In the genomic region with DNA sequence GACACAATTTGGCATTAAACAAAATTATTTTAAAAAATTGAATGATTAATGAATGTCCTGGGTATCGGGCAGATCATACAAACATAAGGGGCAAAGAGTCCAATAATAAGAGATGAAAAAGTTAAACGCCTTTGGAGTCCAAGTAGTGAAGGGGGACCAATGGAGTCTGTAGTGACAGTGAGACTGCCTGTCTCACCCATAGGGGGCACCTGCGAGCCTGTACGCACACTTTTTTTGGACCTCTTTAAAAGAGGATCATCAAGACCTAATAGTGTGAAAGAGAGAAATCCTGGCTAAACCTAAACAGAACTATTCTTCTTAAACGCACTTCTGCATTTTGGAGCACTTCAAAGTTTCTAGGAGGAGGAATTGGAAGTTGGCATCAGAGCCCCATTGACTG, we compare ENCODE assay signal across 12 cellular contexts.
A peak's percentile ranks its signal among the peaks of the same experiment; 100 is the strongest.
DNase-seq lines count a peak whose midpoint lies in the region; ATAC-seq, FAIRE-seq and TF ChIP-seq lines count a peak whose summit lies in the region.
"Had no signal": no experiment of that assay in that cellular context is flagged by ENCODE, and none has a peak within 500 bp of the region (broad histone marks: within the 10 kb centered on the region; RNA-seq: fewer than 3 reads in every experiment).

No MANE protein-coding gene starts in this region.

- in situ Hi-C loops in SK-MEL-5 (cut with HindIII; ENCODE audit: low pct_unique_long_range_greater_than_20kb, low sequenced_read_pairs): no loop called here

- DNase-seq in D721Med (ENCODE audit: insufficient read length, low spot score) (no peak), HFF-Myc (ENCODE audit: extremely low read depth, low read depth) (no peak), SK-MEL-5 (ENCODE audit: low read depth, low spot score) (peak; percentile 60), iPS-NIHi7 (ENCODE audit: extremely low spot score) (peak; percentile 62), GOT3 (lab: John Stamatoyannopoulos, UW) (no peak), MM.1S (no peak), NCI-H446 (lab: John Stamatoyannopoulos, UW) (no peak)
- DNase-seq: anterior cingulate cortex, NCI-H146 had no signal

- no peak overlapping the region for H2AFZ ChIP-seq in MM.1S (ENCODE audit: low read length)

- no peak for FAIRE-seq in D721Med (lab: Jason Lieb, UNC)

- H4K20me1 ChIP-seq in MM.1S (ENCODE audit: insufficient read depth, low read length): no peaks in the 10 kb centered on the region

- no peaks in the 10 kb centered on the region for H3F3A ChIP-seq in MM.1S (ENCODE audit: insufficient read depth, low read length)

- no peak overlapping the region for H3K4me3 ChIP-seq in HFF-Myc (replicated peaks; ENCODE audit: low read depth, low read length)
- H3K4me3 ChIP-seq in MM.1S (ENCODE audit: low read length): no peak overlapping the region
- H3K4me3 ChIP-seq: SJCRH30, suprapubic skin had no signal

- H3K9ac ChIP-seq in MM.1S (ENCODE audit: low read length): no peak overlapping the region

- no peaks in the 10 kb centered on the region for H3K36me3 ChIP-seq in MM.1S (replicated peaks; ENCODE audit: insufficient read depth, low read length)
- H3K36me3 ChIP-seq: suprapubic skin had no signal

- TF ChIP-seq CTCF in D721Med (IDR thresholded peaks at IDR 0.05; ENCODE audit: insufficient read depth, missing control alignments) (peak; percentile 38), HFF-Myc (IDR thresholded peaks at IDR 0.05; ENCODE audit: low read depth, low read length, missing control alignments) (peak; percentile 45), MM.1S (IDR thresholded peaks at IDR 0.05; ENCODE audit: low read length) (no peak)

- no peak for ATAC-seq in GM21381 (IDR thresholded peaks at IDR 0.05; ENCODE audit: unreplicated experiment)

- H3K4me1 ChIP-seq in MM.1S (ENCODE audit: low read length): no peaks in the 10 kb centered on the region
- H3K4me1 ChIP-seq: SJCRH30, suprapubic skin had no signal

- no peaks in the 10 kb centered on the region for H3K9me2 ChIP-seq in MM.1S (replicated peaks; ENCODE audit: insufficient read depth, low read length)

- no peaks in the 10 kb centered on the region for H3K9me3 ChIP-seq in MM.1S (replicated peaks; ENCODE audit: insufficient read depth, low read length)
- H3K9me3 ChIP-seq: SJCRH30, suprapubic skin had no signal

- no peaks in the 10 kb centered on the region for H3K27me3 ChIP-seq in MM.1S (replicated peaks; ENCODE audit: insufficient read depth, low read length)
- H3K27me3 ChIP-seq: suprapubic skin had no signal

- no peak overlapping the region for H3K27ac ChIP-seq in MM.1S (ENCODE audit: low read length)
- H3K27ac ChIP-seq: SJCRH30, suprapubic skin had no signal

- no peak overlapping the region for H3K4me2 ChIP-seq in MM.1S (ENCODE audit: low read depth, low read length)

- H3K79me2 ChIP-seq in MM.1S (ENCODE audit: low read length): no peaks in the 10 kb centered on the region

Comparison
In these comparisons a context has a peak if more than half of its experiments do, and no peak if none do; other contexts are left out.
1. DNase-seq: peak in SK-MEL-5 (single experiment) and iPS-NIHi7 (single experiment); none in D721Med (single experiment), HFF-Myc (single experiment), GOT3 (single experiment), MM.1S (single experiment) and NCI-H446 (0 of 2).